In the genomic region with DNA sequence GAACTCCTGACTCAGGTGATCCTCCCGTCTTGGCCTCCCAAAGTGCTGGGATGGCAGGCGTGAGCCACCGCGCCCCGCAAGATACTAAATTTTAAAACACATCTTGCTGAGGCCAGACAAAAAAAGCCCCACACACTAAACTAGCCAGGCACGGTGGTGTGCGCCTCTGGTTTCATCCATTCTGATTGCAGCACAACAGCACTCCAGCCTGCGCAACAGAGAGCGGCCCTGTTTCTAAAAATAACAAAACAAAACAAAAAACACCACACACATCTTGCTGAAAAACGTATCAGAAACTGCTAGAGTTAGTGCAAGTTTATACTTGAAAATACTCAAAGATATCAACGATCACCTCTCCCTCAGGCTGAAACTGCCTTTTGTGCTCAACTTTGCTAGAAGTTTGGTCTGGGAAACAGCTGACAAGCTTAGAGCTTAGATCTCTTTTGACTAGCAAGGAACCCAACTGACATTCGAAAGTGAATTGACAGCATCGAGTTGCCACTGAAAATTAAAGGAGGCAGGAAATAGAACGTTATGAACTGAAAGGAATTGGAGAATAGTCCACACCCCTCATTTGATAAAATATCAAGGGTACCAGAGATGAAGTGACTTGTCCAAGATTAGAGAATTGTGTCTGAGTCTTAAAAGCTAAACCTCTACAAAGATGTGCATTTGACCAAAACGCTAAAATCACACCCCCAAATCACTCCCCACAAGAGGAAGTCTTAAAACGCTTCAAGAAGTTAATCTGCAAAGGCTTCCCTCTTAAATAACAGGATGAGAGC, we compare ENCODE assay signal across 1 cellular context.
TF ChIP-seq lines count a peak whose summit lies in the region.

No MANE protein-coding gene starts in this region.

TF ChIP-seq in GM23338, 12 proteins besides CTCF, POLR2A, EP300 and RAD21 (continued from another document):
- TF ChIP-seq, protein P1, sequence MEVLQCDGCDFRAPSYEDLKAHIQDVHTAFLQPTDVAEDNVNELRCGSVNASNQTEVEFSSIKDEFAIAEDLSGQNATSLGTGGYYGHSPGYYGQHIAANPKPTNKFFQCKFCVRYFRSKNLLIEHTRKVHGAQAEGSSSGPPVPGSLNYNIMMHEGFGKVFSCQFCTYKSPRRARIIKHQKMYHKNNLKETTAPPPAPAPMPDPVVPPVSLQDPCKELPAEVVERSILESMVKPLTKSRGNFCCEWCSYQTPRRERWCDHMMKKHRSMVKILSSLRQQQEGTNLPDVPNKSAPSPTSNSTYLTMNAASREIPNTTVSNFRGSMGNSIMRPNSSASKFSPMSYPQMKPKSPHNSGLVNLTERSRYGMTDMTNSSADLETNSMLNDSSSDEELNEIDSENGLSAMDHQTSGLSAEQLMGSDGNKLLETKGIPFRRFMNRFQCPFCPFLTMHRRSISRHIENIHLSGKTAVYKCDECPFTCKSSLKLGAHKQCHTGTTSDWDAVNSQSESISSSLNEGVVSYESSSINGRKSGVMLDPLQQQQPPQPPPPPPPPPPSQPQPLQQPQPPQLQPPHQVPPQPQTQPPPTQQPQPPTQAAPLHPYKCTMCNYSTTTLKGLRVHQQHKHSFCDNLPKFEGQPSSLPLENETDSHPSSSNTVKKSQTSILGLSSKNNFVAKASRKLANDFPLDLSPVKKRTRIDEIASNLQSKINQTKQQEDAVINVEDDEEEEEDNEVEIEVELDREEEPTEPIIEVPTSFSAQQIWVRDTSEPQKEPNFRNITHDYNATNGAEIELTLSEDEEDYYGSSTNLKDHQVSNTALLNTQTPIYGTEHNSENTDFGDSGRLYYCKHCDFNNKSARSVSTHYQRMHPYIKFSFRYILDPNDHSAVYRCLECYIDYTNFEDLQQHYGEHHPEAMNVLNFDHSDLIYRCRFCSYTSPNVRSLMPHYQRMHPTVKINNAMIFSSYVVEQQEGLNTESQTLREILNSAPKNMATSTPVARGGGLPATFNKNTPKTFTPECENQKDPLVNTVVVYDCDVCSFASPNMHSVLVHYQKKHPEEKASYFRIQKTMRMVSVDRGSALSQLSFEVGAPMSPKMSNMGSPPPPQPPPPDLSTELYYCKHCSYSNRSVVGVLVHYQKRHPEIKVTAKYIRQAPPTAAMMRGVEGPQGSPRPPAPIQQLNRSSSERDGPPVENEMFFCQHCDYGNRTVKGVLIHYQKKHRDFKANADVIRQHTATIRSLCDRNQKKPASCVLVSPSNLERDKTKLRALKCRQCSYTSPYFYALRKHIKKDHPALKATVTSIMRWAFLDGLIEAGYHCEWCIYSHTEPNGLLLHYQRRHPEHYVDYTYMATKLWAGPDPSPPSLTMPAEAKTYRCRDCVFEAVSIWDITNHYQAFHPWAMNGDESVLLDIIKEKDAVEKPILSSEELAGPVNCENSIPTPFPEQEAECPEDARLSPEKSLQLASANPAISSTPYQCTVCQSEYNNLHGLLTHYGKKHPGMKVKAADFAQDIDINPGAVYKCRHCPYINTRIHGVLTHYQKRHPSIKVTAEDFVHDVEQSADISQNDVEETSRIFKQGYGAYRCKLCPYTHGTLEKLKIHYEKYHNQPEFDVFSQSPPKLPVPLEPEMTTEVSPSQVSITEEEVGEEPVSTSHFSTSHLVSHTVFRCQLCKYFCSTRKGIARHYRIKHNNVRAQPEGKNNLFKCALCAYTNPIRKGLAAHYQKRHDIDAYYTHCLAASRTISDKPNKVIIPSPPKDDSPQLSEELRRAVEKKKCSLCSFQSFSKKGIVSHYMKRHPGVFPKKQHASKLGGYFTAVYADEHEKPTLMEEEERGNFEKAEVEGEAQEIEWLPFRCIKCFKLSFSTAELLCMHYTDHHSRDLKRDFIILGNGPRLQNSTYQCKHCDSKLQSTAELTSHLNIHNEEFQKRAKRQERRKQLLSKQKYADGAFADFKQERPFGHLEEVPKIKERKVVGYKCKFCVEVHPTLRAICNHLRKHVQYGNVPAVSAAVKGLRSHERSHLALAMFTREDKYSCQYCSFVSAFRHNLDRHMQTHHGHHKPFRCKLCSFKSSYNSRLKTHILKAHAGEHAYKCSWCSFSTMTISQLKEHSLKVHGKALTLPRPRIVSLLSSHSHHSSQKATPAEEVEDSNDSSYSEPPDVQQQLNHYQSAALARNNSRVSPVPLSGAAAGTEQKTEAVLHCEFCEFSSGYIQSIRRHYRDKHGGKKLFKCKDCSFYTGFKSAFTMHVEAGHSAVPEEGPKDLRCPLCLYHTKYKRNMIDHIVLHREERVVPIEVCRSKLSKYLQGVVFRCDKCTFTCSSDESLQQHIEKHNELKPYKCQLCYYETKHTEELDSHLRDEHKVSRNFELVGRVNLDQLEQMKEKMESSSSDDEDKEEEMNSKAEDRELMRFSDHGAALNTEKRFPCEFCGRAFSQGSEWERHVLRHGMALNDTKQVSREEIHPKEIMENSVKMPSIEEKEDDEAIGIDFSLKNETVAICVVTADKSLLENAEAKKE (CRISPR knock-in tag; IDR thresholded peaks at IDR 0.05), result no peak
